7 cellular contexts compared by ENCODE assay signal in genomic region chr19:19193926-19194325, GRCh38. TPM values are rescaled to one million over a fixed set of nuclear protein-coding genes. Genes with fewer than 3 reads are reported as not detected.
DNase-seq lines count a peak whose midpoint lies in the region; ATAC-seq, FAIRE-seq and TF ChIP-seq lines count a peak whose summit lies in the region.
"Had no signal": no experiment of that assay in that cellular context is flagged by ENCODE, and none has a peak within 500 bp of the region (broad histone marks: within the 10 kb centered on the region; RNA-seq: fewer than 3 reads in every experiment).

No MANE protein-coding gene starts in this region.

- no peak overlapping the region for H2BK12ac ChIP-seq in mesenchymal stem cell (ENCODE audit: low read length in 2 of 2)

- H3K4me1 ChIP-seq in Caco-2 = no peaks in the 10 kb centered on the region
- H3K4me1 ChIP-seq in mesenchymal stem cell (ENCODE audit: control insufficient read depth, insufficient read depth, low read depth, low read length) = peaks cover 20% of the 10 kb centered on the region

- H3K4me3 ChIP-seq in Caco-2 (ENCODE audit: low read depth, low read length) (no peak overlapping the region), mesenchymal stem cell (ENCODE audit: insufficient read depth in 1 of 2, low read depth in 1 of 2, low read length in 2 of 2) (peak overlapping the region in 1 of 2 experiments; percentile 96)

- H3K27ac Mint-ChIP-seq in Caco-2 (ENCODE audit: unreplicated experiment) (no peak overlapping the region), T-helper 17 cell (peak overlapping the region; percentile 98)

- no peak overlapping the region for H4K8ac ChIP-seq in mesenchymal stem cell (ENCODE audit: low read length)

- no peak for TF ChIP-seq CTCF in Caco-2 (IDR thresholded peaks at IDR 0.05; ENCODE audit: insufficient read depth in 1 of 2, low read depth in 1 of 2, low read length in 1 of 2, severe bottlenecking in 1 of 2, unreplicated experiment in 1 of 2)
- TF ChIP-seq CTCF in GM13977 (IDR thresholded peaks at IDR 0.05; ENCODE audit: extremely low read depth, insufficient read depth, missing control alignments) = no peak
- TF ChIP-seq CTCF in D721Med (IDR thresholded peaks at IDR 0.05; ENCODE audit: insufficient read depth, missing control alignments) = no peak

- H3K9me3 ChIP-seq in Caco-2 = no peaks in the 10 kb centered on the region
- H3K9me3 ChIP-seq in T-helper 17 cell (ENCODE audit: control insufficient read depth, low read length, poor library complexity, severe bottlenecking) = no peaks in the 10 kb centered on the region
- no peaks in the 10 kb centered on the region for H3K9me3 ChIP-seq in mesenchymal stem cell (ENCODE audit: control insufficient read depth, low read length)

- H2AFZ ChIP-seq in mesenchymal stem cell (ENCODE audit: low read depth, low read length) = no peak overlapping the region

- no peaks in the 10 kb centered on the region for H3K4me1 Mint-ChIP-seq in Caco-2 (ENCODE audit: low read depth, unreplicated experiment)
- H3K4me1 Mint-ChIP-seq in T-helper 17 cell = peaks cover 22% of the 10 kb centered on the region

- H3K23ac ChIP-seq in mesenchymal stem cell (ENCODE audit: low read length in 2 of 2) = no peak overlapping the region

- H3K79me1 ChIP-seq in mesenchymal stem cell (replicated peaks; ENCODE audit: low read length, poor library complexity, severe bottlenecking) = peaks cover 36% of the 10 kb centered on the region

- no peak overlapping the region for H2BK5ac ChIP-seq in mesenchymal stem cell (ENCODE audit: low read depth, low read length, poor library complexity, severe bottlenecking)

- FAIRE-seq in D721Med (lab: Jason Lieb, UNC) = no peak

- intact Hi-C loops in Caco-2 (cut with micrococcal nuclease; ENCODE audit: unreplicated experiment) = loop anchor here (2.0 kb wide), 1 partner anchor 127 kb away; the partner anchor contains the start of genes MAU2 and SUGP1

- H3K36me3 ChIP-seq in Caco-2 (ENCODE audit: control insufficient read depth, insufficient read depth, low read length) (no peaks in the 10 kb centered on the region), mesenchymal stem cell (ENCODE audit: control insufficient read depth in 1 of 2, insufficient read depth in 2 of 2, low read depth in 1 of 2, low read length in 2 of 2) (peaks cover 31 to 40% of the 10 kb centered on the region in 2 experiments)

- CTCF ChIA-PET in Caco-2 (lab: Charles Lee) = no interaction called here

- H3K4me3 Mint-ChIP-seq in Caco-2 (ENCODE audit: unreplicated experiment) (peak overlapping the region; percentile 97), T-helper 17 cell (peak overlapping the region; percentile 99)

- WGBS in mesenchymal stem cell = 91% methylated on average over 5 of the region's 5 CpGs

- no peak overlapping the region for H3K18ac ChIP-seq in mesenchymal stem cell (ENCODE audit: low read depth in 1 of 2, low read length in 2 of 2)

- no peak overlapping the region for H2BK120ac ChIP-seq in mesenchymal stem cell (ENCODE audit: low read depth, low read length)

- no peaks in the 10 kb centered on the region for H3K27me3 Mint-ChIP-seq in Caco-2 (ENCODE audit: insufficient read depth, unreplicated experiment)
- no peaks in the 10 kb centered on the region for H3K27me3 Mint-ChIP-seq in T-helper 17 cell

- no peak overlapping the region for H3K4ac ChIP-seq in mesenchymal stem cell (ENCODE audit: low read depth in 1 of 2, low read length in 2 of 2)

- no peak for ATAC-seq in T-helper 17 cell

- H3K27ac ChIP-seq in mesenchymal stem cell (ENCODE audit: low read length, poor library complexity, severe bottlenecking) = no peak overlapping the region

- no peaks in the 10 kb centered on the region for H3K9me3 Mint-ChIP-seq in Caco-2 (ENCODE audit: unreplicated experiment)

- POLR2A ChIA-PET in Caco-2 (lab: Charles Lee) = no interaction called here

- H2BK15ac ChIP-seq in mesenchymal stem cell (ENCODE audit: low read depth, poor library complexity, severe bottlenecking) = no peak overlapping the region

- H3K4me2 ChIP-seq in mesenchymal stem cell (ENCODE audit: low read length, poor library complexity, severe bottlenecking) = peak overlapping the region; percentile 24

- no TSS peak for BruUV-seq in Caco-2 (replicated peaks; lab: Mats Ljungman, UMichigan)

- no peak overlapping the region for H3K14ac ChIP-seq in mesenchymal stem cell (ENCODE audit: low read length in 2 of 2)

- no peak overlapping the region for H2AK5ac ChIP-seq in mesenchymal stem cell (ENCODE audit: low read length, severe bottlenecking)

- H4K91ac ChIP-seq in mesenchymal stem cell (ENCODE audit: low read length) = no peak overlapping the region

- H3K9ac ChIP-seq in mesenchymal stem cell (ENCODE audit: low read length) = peak overlapping the region; percentile 96

- H3K36me3 Mint-ChIP-seq in Caco-2 (ENCODE audit: insufficient read depth, unreplicated experiment) = peaks cover 34% of the 10 kb centered on the region
- H3K36me3 Mint-ChIP-seq in T-helper 17 cell (ENCODE audit: low read depth) = peaks cover 4% of the 10 kb centered on the region

- H3K27me3 ChIP-seq in Caco-2 (replicated peaks; ENCODE audit: control insufficient read depth, insufficient read depth, low read length) (no peaks in the 10 kb centered on the region), mesenchymal stem cell (ENCODE audit: control insufficient read depth in 1 of 2, insufficient read depth in 1 of 2, low read length in 2 of 2) (no peaks in the 10 kb centered on the region)

- no peak for DNase-seq in Caco-2
- no peak for DNase-seq in T-helper 17 cell
- DNase-seq in mesenchymal stem cell = no peak
- no peak for DNase-seq in GM13977 (ENCODE audit: low spot score)
- no peak for DNase-seq in D721Med (ENCODE audit: insufficient read length, low spot score)
- DNase-seq in cortex of kidney (lab: John Stamatoyannopoulos, UW) = no peak
- DNase-seq: activated CD4-positive, alpha-beta T cell treated with anti-CD3 and anti-CD28 coated beads, Interleukin-2, amount 50 U/mL, for 4 hours had no signal

- in situ Hi-C loops in GM13977 (cut with MboI; ENCODE audit: low pct_unique_long_range_greater_than_20kb, low sequenced_read_pairs, unreplicated experiment) = no loop called here

RNA-seq across cellular contexts. Expression of gene RFXANK, which starts 1.9 kb away (rescaled TPM):
- 59.8 and 73.4 TPM in 2 replicates for total RNA-seq in Caco-2 (2022)
- total RNA-seq in T-helper 17 cell = 10 to 100 TPM; 61.9 to 69.2 TPM
- 145 TPM for polyA plus RNA-seq in mesenchymal stem cell (2013, experiment 1 of 2)
- polyA plus RNA-seq in mesenchymal stem cell (2013, experiment 2 of 2) = 144 TPM

RNA-seq across cellular contexts. Expression of gene BORCS8, which starts 2.0 kb away (rescaled TPM):
- total RNA-seq in Caco-2 (2022) (36.2 and 37.7 TPM in 2 replicates), T-helper 17 cell (10 to 100 TPM; 27.4 to 30.8 TPM)
- 24.0 TPM for polyA plus RNA-seq in mesenchymal stem cell (2013, experiment 1 of 2)
- 21.1 TPM for polyA plus RNA-seq in mesenchymal stem cell (2013, experiment 2 of 2)

RNA-seq across cellular contexts. Expression of gene NR2C2AP, which starts 9.3 kb away (rescaled TPM):
- total RNA-seq in Caco-2 (2022) (25.2 and 25.7 TPM in 2 replicates), T-helper 17 cell (10 to 100 TPM; 15.0 to 17.3 TPM)
- polyA plus RNA-seq in mesenchymal stem cell (2013, experiment 1 of 2) = 3.7 TPM
- 3.1 TPM for polyA plus RNA-seq in mesenchymal stem cell (2013, experiment 2 of 2)

RNA-seq across cellular contexts. Expression of gene NCAN, which starts 17.8 kb away (rescaled TPM):
- not detected in 2 replicates for total RNA-seq in Caco-2 (2022)
- not detected for total RNA-seq in T-helper 17 cell
- 0.01 TPM for polyA plus RNA-seq in mesenchymal stem cell (2013, experiment 1 of 2)
- polyA plus RNA-seq in mesenchymal stem cell (2013, experiment 2 of 2) = 0.01 TPM

RNA-seq across cellular contexts. Expression of gene MEF2B, which starts 23.9 kb away (rescaled TPM):
- total RNA-seq in Caco-2 (2022) (0.82 and 1.5 TPM in 2 replicates), T-helper 17 cell (1 to 10 TPM; 1.3 to 3.5 TPM)
- 0.35 TPM for polyA plus RNA-seq in mesenchymal stem cell (2013, experiment 1 of 2)
- 0.37 TPM for polyA plus RNA-seq in mesenchymal stem cell (2013, experiment 2 of 2)
